ENCODE assay signal across 8 cellular contexts in genomic region chr4:6278801-6279197, GRCh38.
DNase-seq lines count a peak whose midpoint lies in the region; ATAC-seq lines count a peak whose summit lies in the region.

No MANE protein-coding gene starts in this region.

- H3K4me3 ChIP-seq in mucosa of stomach (ENCODE audit: low read length) = no peak overlapping the region

- no peak overlapping the region for H3K27ac Mint-ChIP-seq in activated naive CD8-positive, alpha-beta T cell treated with anti-CD3 and anti-CD28 coated beads, Interleukin-2, amount 50 U/mL, for 24 hours

- no peaks in the 10 kb centered on the region for H3K9me3 Mint-ChIP-seq in activated naive CD8-positive, alpha-beta T cell treated with anti-CD3 and anti-CD28 coated beads, Interleukin-2, amount 50 U/mL, for 24 hours

- peaks cover 6% of the 10 kb centered on the region for H3K4me1 Mint-ChIP-seq in activated naive CD8-positive, alpha-beta T cell treated with anti-CD3 and anti-CD28 coated beads, Interleukin-2, amount 50 U/mL, for 24 hours

- H3K9me3 ChIP-seq in mucosa of stomach (ENCODE audit: control insufficient read depth, low read length) = no peaks in the 10 kb centered on the region

- H3K27me3 Mint-ChIP-seq in activated naive CD8-positive, alpha-beta T cell treated with anti-CD3 and anti-CD28 coated beads, Interleukin-2, amount 50 U/mL, for 24 hours = no peaks in the 10 kb centered on the region

- DNase-seq in GM19240 (ENCODE audit: insufficient read length, low spot score) (peak; percentile 63), NCI-H1436 treated with DMSO at 0.1 percent for 48 hours (lab: John Stamatoyannopoulos, UW) (no peak), CD1c-positive myeloid dendritic cell (ENCODE audit: extremely low spot score) (no peak), NCI-H1092 (lab: John Stamatoyannopoulos, UW) (no peak)
- peak; percentile 2 for DNase-seq in activated naive CD8-positive, alpha-beta T cell treated with anti-CD3 and anti-CD28 coated beads, Interleukin-2, amount 50 U/mL, for 24 hours
- no peak for DNase-seq in activated effector memory CD4-positive, alpha-beta T cell treated with anti-CD3 and anti-CD28 coated beads, Interleukin-2, amount 50 U/mL, for 16 hours

- H3K4me3 Mint-ChIP-seq in activated naive CD8-positive, alpha-beta T cell treated with anti-CD3 and anti-CD28 coated beads, Interleukin-2, amount 50 U/mL, for 24 hours = no peak overlapping the region

- peak overlapping the region; percentile 24 for H3K9ac ChIP-seq in mucosa of stomach (ENCODE audit: low read length)

- H3K36me3 Mint-ChIP-seq in activated naive CD8-positive, alpha-beta T cell treated with anti-CD3 and anti-CD28 coated beads, Interleukin-2, amount 50 U/mL, for 24 hours (ENCODE audit: low read depth) = no peaks in the 10 kb centered on the region

- H3K36me3 ChIP-seq in mucosa of stomach (ENCODE audit: control insufficient read depth, insufficient read depth, low read length) = no peaks in the 10 kb centered on the region

- H3K27me3 ChIP-seq in mucosa of stomach (ENCODE audit: control insufficient read depth, insufficient read depth, low read length) = no peaks in the 10 kb centered on the region

- peaks cover 47% of the 10 kb centered on the region for H3K4me1 ChIP-seq in mucosa of stomach (ENCODE audit: control insufficient read depth, insufficient read depth, low read length)

- peak; percentile 86 for ATAC-seq in HG02981 (IDR thresholded peaks at IDR 0.05; ENCODE audit: unreplicated experiment)
- ATAC-seq in activated naive CD8-positive, alpha-beta T cell treated with anti-CD3 and anti-CD28 coated beads, Interleukin-2, amount 50 U/mL, for 24 hours = peak; percentile 47

Comparison
In these comparisons a context has a peak if more than half of its experiments do, and no peak if none do; other contexts are left out.
1. DNase-seq: peak in GM19240 (single experiment) and activated naive CD8-positive, alpha-beta T cell treated with anti-CD3 and anti-CD28 coated beads, Interleukin-2, amount 50 U/mL, for 24 hours (single experiment); none in NCI-H1436 treated with DMSO at 0.1 percent for 48 hours (single experiment), CD1c-positive myeloid dendritic cell (single experiment), activated effector memory CD4-positive, alpha-beta T cell treated with anti-CD3 and anti-CD28 coated beads, Interleukin-2, amount 50 U/mL, for 16 hours (single experiment) and NCI-H1092 (single experiment).